25 cellular contexts compared by ENCODE assay signal in the genomic region with DNA sequence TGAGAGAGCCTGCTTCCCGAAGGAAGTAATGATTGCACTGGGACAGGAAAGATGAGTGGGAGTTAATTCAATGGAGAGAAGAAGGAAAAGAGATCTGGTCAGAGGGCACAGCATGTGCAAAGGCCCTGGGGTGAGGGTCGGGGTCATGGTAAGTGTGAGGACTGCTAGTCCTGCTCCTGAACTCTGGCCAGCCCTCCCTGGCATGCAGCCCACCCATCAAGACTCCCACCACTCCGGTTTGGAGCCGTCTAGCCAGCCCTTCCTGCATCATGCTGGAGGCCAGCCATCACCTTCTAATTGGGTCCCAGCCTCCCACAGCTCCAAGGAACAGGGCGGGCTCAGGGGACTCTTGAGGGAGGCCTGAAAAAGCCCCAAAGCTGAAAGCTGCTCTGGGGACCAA. TPM values are rescaled to one million over a fixed set of nuclear protein-coding genes. Genes with fewer than 3 reads are reported as not detected.
A peak's percentile ranks its signal among the peaks of the same experiment; 100 is the strongest.
DNase-seq lines count a peak whose midpoint lies in the region; ATAC-seq, FAIRE-seq and TF ChIP-seq lines count a peak whose summit lies in the region.
"Had no signal": no experiment of that assay in that cellular context is flagged by ENCODE, and none has a peak within 500 bp of the region (broad histone marks: within the 10 kb centered on the region; RNA-seq: fewer than 3 reads in every experiment).

No MANE protein-coding gene starts in this region.

- H3K36me3 Mint-ChIP-seq in CD14-positive monocyte: no peaks in the 10 kb centered on the region
- H3K36me3 Mint-ChIP-seq in nephron progenitor cell (ENCODE audit: low read depth): no peaks in the 10 kb centered on the region
- H3K36me3 Mint-ChIP-seq: CD4-positive, alpha-beta memory T cell had no signal

- CTCF ChIA-PET in H1 (lab: Charles Lee; ENCODE audit: partially characterized antibody) (interaction anchor here (1.0 to 1.2 kb wide), 2 partner anchors 10 to 485 kb away, joined by 3 read pairs; no protein-coding TSS in a partner anchor), HepG2 (lab: Yijun Ruan, JAX; ENCODE audit: low intra/inter-chr PET ratio, low total read pairs) (no interaction called here)

- intact Hi-C loops in left ventricle myocardium inferior (cut with micrococcal nuclease): no loop called here
- intact Hi-C loops in cardiac septum (cut with DNase I): no loop called here
- intact Hi-C loops in HepG2 (cut with micrococcal nuclease; ENCODE audit: unreplicated experiment): no loop called here
- intact Hi-C loops in CD14-positive monocyte (cut with micrococcal nuclease): no loop called here

- H3K23ac ChIP-seq in H1 (ENCODE audit: insufficient read length): no peak overlapping the region

- no peak overlapping the region for H3K4ac ChIP-seq in H1 (replicated peaks; ENCODE audit: insufficient read length, low read depth, low read length)

- H3K4me3 ChIP-seq in left ventricle myocardium inferior: no peak overlapping the region
- H3K4me3 ChIP-seq in H1 (ENCODE audit: extremely low read depth in 1 of 4, insufficient read depth in 2 of 4, low read depth in 3 of 4, low read length in 4 of 4): no peak overlapping the region
- no peak overlapping the region for H3K4me3 ChIP-seq in HepG2 (replicated peaks in 1 of 3; ENCODE audit: insufficient read depth in 1 of 3, low read depth in 2 of 3, low read length in 3 of 3)
- H3K4me3 ChIP-seq: A549, GM23248 had no signal

- no TSS peak for BruUV-seq in HepG2 (replicated peaks; lab: Mats Ljungman, UMichigan)

- H3K23me2 ChIP-seq in H1 (ENCODE audit: low read depth, low read length): no peaks in the 10 kb centered on the region

- WGBS in H1 (ENCODE audit: extremely low coverage in 1 of 2, insufficient coverage in 1 of 2, insufficient read length in 1 of 2, insufficient replicate concordance in 2 of 2, low coverage in 1 of 2, low lambda C conversion rate in 2 of 2, missing lambda C conversion rate in 1 of 2), 2 experiments: 87% methylated on average over 5 of the region's 5 CpGs; no CpG with 5 or more reads in 1 of the 2 experiments
- WGBS in HepG2 (ENCODE audit: low lambda C conversion rate): 21% methylated on average over 5 of the region's 5 CpGs

- POLR2A ChIA-PET in H1 (lab: Charles Lee; ENCODE audit: partially characterized antibody) (interaction anchor here (1.0 to 1.3 kb wide), 2 partner anchors 27 to 28 kb away, joined by 3 to 4 read pairs; no protein-coding TSS in a partner anchor), HepG2 (lab: Yijun Ruan, JAX) (no interaction called here)

- H3K4me1 ChIP-seq in left ventricle myocardium inferior (peaks cover 23% of the 10 kb centered on the region), H1 (replicated peaks in 1 of 4; ENCODE audit: control insufficient read depth in 3 of 4, insufficient read depth in 4 of 4, low read length in 3 of 4) (peaks cover 0 to 4% (median 1%) of the 10 kb centered on the region in 4 experiments; a peak in 2 of 7 replicates), HepG2 (ENCODE audit: insufficient read depth, low read length) (peaks cover 52% of the 10 kb centered on the region)
- H3K4me1 ChIP-seq: BE2C, Caco-2 had no signal

- no peak overlapping the region for H2BK12ac ChIP-seq in H1 (ENCODE audit: low read depth, low read length)

- H3K27me3 Mint-ChIP-seq in CD14-positive monocyte (ENCODE audit: low read depth in 3 of 3) (peaks cover 0 to 4% (median 3%) of the 10 kb centered on the region in 3 donors), nephron progenitor cell (ENCODE audit: low read depth, poor library complexity) (peaks cover 4% of the 10 kb centered on the region)
- H3K27me3 Mint-ChIP-seq: CD4-positive, alpha-beta memory T cell had no signal

- H2BK20ac ChIP-seq in H1 (ENCODE audit: low read length): no peak overlapping the region

- H3K27ac Mint-ChIP-seq in CD14-positive monocyte (no peak overlapping the region), nephron progenitor cell (no peak overlapping the region)
- H3K27ac Mint-ChIP-seq: CD4-positive, alpha-beta memory T cell had no signal

- H3K4me1 Mint-ChIP-seq in CD14-positive monocyte: peaks cover 4% of the 10 kb centered on the region
- H3K4me1 Mint-ChIP-seq in nephron progenitor cell: peaks cover 55% of the 10 kb centered on the region
- H3K4me1 Mint-ChIP-seq: CD4-positive, alpha-beta memory T cell had no signal

- H4K8ac ChIP-seq in H1 (ENCODE audit: extremely low read depth, insufficient read depth, low read length): no peak overlapping the region

- TF ChIP-seq EP300 in H1 (IDR thresholded peaks at IDR 0.05; ENCODE audit: borderline replicate concordance in 1 of 2, low read depth in 2 of 2, low read length in 2 of 2) (no peak), HepG2 (IDR thresholded peaks at IDR 0.05; ENCODE audit: low read depth in 2 of 2, low read length in 2 of 2) (no peak), HepG2 (CRISPR knock-in tag; IDR thresholded peaks at IDR 0.05; ENCODE audit: borderline replicate concordance) (no peak)

- TF ChIP-seq POLR2A in H1 (IDR thresholded peaks at IDR 0.05; ENCODE audit: control extremely low read depth in 1 of 2, low read depth in 2 of 2, low read length in 2 of 2) (no peak), HepG2 (IDR thresholded peaks at IDR 0.05; ENCODE audit: insufficient read depth in 1 of 2, low read depth in 2 of 2, low read length in 2 of 2) (no peak)

- H2BK15ac ChIP-seq in H1 (ENCODE audit: low read length): no peak overlapping the region

- no peak overlapping the region for H3K4me2 ChIP-seq in H1 (ENCODE audit: insufficient read depth in 1 of 2, low read depth in 2 of 2, low read length in 2 of 2)
- H3K4me2 ChIP-seq in HepG2 (ENCODE audit: low read depth, low read length): no peak overlapping the region
- H3K4me2 ChIP-seq: A549 had no signal

- TF ChIP-seq RAD21 in H1 (IDR thresholded peaks at IDR 0.05 in 1 of 2, conservative IDR thresholded peaks at IDR 0.05 in 1 of 2; ENCODE audit: low read depth in 2 of 2, low read length in 2 of 2) (no peak), HepG2 (CRISPR knock-in tag; IDR thresholded peaks at IDR 0.05) (no peak)

- H3K9me3 Mint-ChIP-seq in CD14-positive monocyte (no peaks in the 10 kb centered on the region), nephron progenitor cell (no peaks in the 10 kb centered on the region)
- H3K9me3 Mint-ChIP-seq: CD4-positive, alpha-beta memory T cell had no signal

- no peak overlapping the region for H4K5ac ChIP-seq in H1 (ENCODE audit: insufficient read length, low read depth, low read length)

- H3K14ac ChIP-seq in H1 (ENCODE audit: insufficient read length): no peak overlapping the region

- H3K9me3 ChIP-seq in left ventricle myocardium inferior (replicated peaks) (no peaks in the 10 kb centered on the region), H1 (ENCODE audit: insufficient read depth in 2 of 2, low read depth in 1 of 2, low read length in 1 of 2) (no peaks in the 10 kb centered on the region), HepG2 (ENCODE audit: low read length) (no peaks in the 10 kb centered on the region)
- H3K9me3 ChIP-seq: A549, BE2C, Caco-2 had no signal

- no peaks in the 10 kb centered on the region for H3K79me2 ChIP-seq in H1 (ENCODE audit: control insufficient read depth in 1 of 2, insufficient read depth in 2 of 2, low read length in 2 of 2)
- no peaks in the 10 kb centered on the region for H3K79me2 ChIP-seq in HepG2 (ENCODE audit: insufficient read depth, low read length)

- no peak overlapping the region for H3K18ac ChIP-seq in H1 (ENCODE audit: extremely low read depth, low read length)

- no peaks in the 10 kb centered on the region for H3K36me3 ChIP-seq in left ventricle myocardium inferior
- H3K36me3 ChIP-seq in H1 (ENCODE audit: control insufficient read depth in 2 of 4, insufficient read depth in 4 of 4, low read length in 3 of 4): no peaks in the 10 kb centered on the region
- no peaks in the 10 kb centered on the region for H3K36me3 ChIP-seq in HepG2 (replicated peaks in 1 of 2; ENCODE audit: control insufficient read depth in 1 of 2, insufficient read depth in 2 of 2, low read length in 2 of 2)
- H3K36me3 ChIP-seq: BE2C had no signal

- no peak overlapping the region for H4K91ac ChIP-seq in H1 (replicated peaks; ENCODE audit: insufficient read length, low read length)

- no peak for TF ChIP-seq CTCF in left ventricle myocardium inferior (IDR thresholded peaks at IDR 0.05; ENCODE audit: borderline replicate concordance)
- no peak for TF ChIP-seq CTCF in H1 (IDR thresholded peaks at IDR 0.05; ENCODE audit: control extremely low read depth in 1 of 3, insufficient read depth in 1 of 3, low read depth in 1 of 3, low read length in 3 of 3)
- TF ChIP-seq CTCF in HepG2 (CRISPR knock-in tag; IDR thresholded peaks at IDR 0.05): no peak
- TF ChIP-seq CTCF in CD14-positive monocyte (IDR thresholded peaks at IDR 0.05): no peak
- no peak for TF ChIP-seq CTCF in nephron progenitor cell (IDR thresholded peaks at IDR 0.05)

- no peaks in the 10 kb centered on the region for H4K20me1 ChIP-seq in H1 (replicated peaks in 1 of 2; ENCODE audit: control insufficient read depth in 1 of 2, insufficient read depth in 2 of 2, low read length in 2 of 2)
- H4K20me1 ChIP-seq in HepG2 (ENCODE audit: insufficient read depth, low read length): no peaks in the 10 kb centered on the region

- H3K9ac ChIP-seq in H1 (replicated peaks in 1 of 4; ENCODE audit: extremely low read depth in 1 of 4, low read depth in 3 of 4, low read length in 3 of 4): no peak overlapping the region
- no peak overlapping the region for H3K9ac ChIP-seq in HepG2 (ENCODE audit: insufficient read depth, low read depth, low read length)
- H3K9ac ChIP-seq: GM23248 had no signal

- no peak overlapping the region for H3K56ac ChIP-seq in H1 (replicated peaks; ENCODE audit: insufficient read length, low read depth, low read length)

- H2AFZ ChIP-seq in H1 (ENCODE audit: low read length): no peak overlapping the region
- no peak overlapping the region for H2AFZ ChIP-seq in HepG2 (ENCODE audit: low read length)
- H2AFZ ChIP-seq: GM23248 had no signal

- H2BK5ac ChIP-seq in H1 (ENCODE audit: low read depth, low read length): no peak overlapping the region

- H2AK5ac ChIP-seq in H1 (ENCODE audit: low read depth, low read length): no peak overlapping the region

- H3K79me1 ChIP-seq in H1 (ENCODE audit: low read depth, low read length): no peaks in the 10 kb centered on the region

- peak; percentile 51 for DNase-seq in left ventricle myocardium inferior
- no peak for DNase-seq in cardiac septum (ENCODE audit: low spot score)
- DNase-seq in H1 (ENCODE audit: low read depth in 1 of 2, low spot score in 2 of 2): no peak
- no peak for DNase-seq in HepG2 (ENCODE audit: low spot score)
- DNase-seq in CD14-positive monocyte (ENCODE audit: low spot score): no peak
- DNase-seq in nephron progenitor cell: no peak
- DNase-seq: BE2C; Caco-2; CD4-positive, alpha-beta memory T cell; DMS153; GM23248; HCEC 1CT; IMR-90; MV-4-11; NCI-H1105 treated with DMSO at 0.1 percent for 48 hours; NCI-H1694 treated with DMSO at 0.1 percent for 48 hours; NCI-H446 treated with DMSO at 0.1 percent for 48 hours; NCI-H526 treated with DMSO at 0.1 percent for 48 hours; PC-3; RPMI8226 had no signal

- no peaks in the 10 kb centered on the region for H3K27me3 ChIP-seq in left ventricle myocardium inferior (ENCODE audit: low read depth)
- no peaks in the 10 kb centered on the region for H3K27me3 ChIP-seq in H1 (replicated peaks in 1 of 4; ENCODE audit: control insufficient read depth in 3 of 4, extremely low read depth in 1 of 4, insufficient read depth in 3 of 4, low read length in 3 of 4)
- H3K27me3 ChIP-seq in HepG2 (ENCODE audit: control insufficient read depth in 1 of 2, insufficient read depth in 2 of 2, low read length in 2 of 2): peaks cover 5 to 26% of the 10 kb centered on the region in 2 experiments
- H3K27me3 ChIP-seq: BE2C had no signal

- no peak overlapping the region for H3K4me3 Mint-ChIP-seq in CD14-positive monocyte
- no peak overlapping the region for H3K4me3 Mint-ChIP-seq in nephron progenitor cell
- H3K4me3 Mint-ChIP-seq: CD4-positive, alpha-beta memory T cell had no signal

- no peak overlapping the region for H2BK120ac ChIP-seq in H1 (replicated peaks; ENCODE audit: low read depth, low read length)

- FAIRE-seq in H1 (lab: Jason Lieb, UNC) (no peak), HepG2 (lab: Jason Lieb, UNC) (no peak)
- FAIRE-seq: A549, GM18507, HTR-8/SVneo had no signal

- ATAC-seq in HepG2 (no peak), HG02798 (IDR thresholded peaks at IDR 0.05; ENCODE audit: poor library complexity, unreplicated experiment) (no peak)
- ATAC-seq: A549, PC-3, SK-N-SH treated with all-trans-retinoic acid at 6 μM for 48 hours had no signal

- no peak overlapping the region for H3K27ac ChIP-seq in left ventricle myocardium inferior (replicated peaks)
- H3K27ac ChIP-seq in H1 (ENCODE audit: low read depth, low read length): no peak overlapping the region
- no peak overlapping the region for H3K27ac ChIP-seq in HepG2 (ENCODE audit: extremely low read length, insufficient read depth, low read length)
- H3K27ac ChIP-seq: A549, GM23248 had no signal

- in situ Hi-C loops in HepG2 (cut with HindIII; ENCODE audit: extremely low pct_ligation_motif_present, low pct_unique_long_range_greater_than_20kb): no loop called here

RNA-seq across cellular contexts. Expression of gene SRSF3, which starts 42.1 kb away (rescaled TPM):
- 119 TPM for total RNA-seq in left ventricle myocardium inferior
- 148 TPM for total RNA-seq in cardiac septum
- total RNA-seq in H1 (2021; fragmentation: NEBNext Ultra II Directional; extraction: Animal tissue kit (Norgen Biotek cat#: 25700)): 689 and 705 TPM in 2 replicates
- 471 and 548 TPM in 2 replicates for polyA plus RNA-seq in H1 (2011; rRNA removed)
- polyA plus RNA-seq in H1 (2011; cell fraction: cytosol; rRNA removed): 649 TPM
- 159 TPM for polyA plus RNA-seq in H1 (2011; cell fraction: nucleus; rRNA removed)
- polyA plus RNA-seq in H1 (2012, experiment 1 of 2): 696 to 1,158 TPM (median 791 TPM) in 4 replicates
- polyA plus RNA-seq in H1 (2012, experiment 2 of 2): 40.8 TPM
- 293 TPM for polyA plus RNA-seq in H1 (2013, experiment 1 of 2)
- 286 TPM for polyA plus RNA-seq in H1 (2013, experiment 2 of 2)
- polyA minus RNA-seq in H1 (2011; rRNA and poly(A)+ RNA removed): 323 and 336 TPM in 2 replicates
- polyA minus RNA-seq in H1 (2011; cell fraction: cytosol; rRNA and poly(A)+ RNA removed): 155 TPM
- polyA minus RNA-seq in H1 (2011; cell fraction: nucleus; rRNA and poly(A)+ RNA removed): 183 TPM
- 684 and 1,115 TPM in 2 replicates for total RNA-seq in HepG2 (2016; rRNA removed; fragmentation: Illumina TruSeq; extraction: Trizol)
- total RNA-seq in HepG2 (2016; cell fraction: cytosol; rRNA removed; fragmentation: Illumina TruSeq; extraction: Trizol; ENCODE audit: low read depth): 87.6 and 93.5 TPM in 2 replicates
- total RNA-seq in HepG2 (2016; cell fraction: insoluble cytoplasmic fraction; rRNA removed; fragmentation: Illumina TruSeq; extraction: Trizol): 702 and 1,085 TPM in 2 replicates
- total RNA-seq in HepG2 (2016; cell fraction: membrane; rRNA removed; fragmentation: Illumina TruSeq; extraction: Trizol): 160 and 205 TPM in 2 replicates
- 332 and 341 TPM in 2 replicates for total RNA-seq in HepG2 (2016; cell fraction: nucleus; rRNA removed; fragmentation: Illumina TruSeq; extraction: Trizol)
- 149 and 206 TPM in 2 replicates for polyA plus RNA-seq in HepG2 (2011; rRNA removed)
- polyA plus RNA-seq in HepG2 (2011; cell fraction: cytosol; rRNA removed): 204 and 209 TPM in 2 replicates
- 336 and 345 TPM in 2 replicates for polyA plus RNA-seq in HepG2 (2011; cell fraction: nucleus; rRNA removed)
- 161 and 268 TPM in 2 replicates for polyA plus RNA-seq in HepG2 (2012)
- 90.1 and 97.9 TPM in 2 replicates for polyA plus RNA-seq in HepG2 (2016; cell fraction: cytosol; fragmentation: Illumina TruSeq; extraction: Trizol; ENCODE audit: low read depth)
- polyA plus RNA-seq in HepG2 (2016; cell fraction: insoluble cytoplasmic fraction; fragmentation: Illumina TruSeq; extraction: Trizol; ENCODE audit: low read depth): 1,067 and 1,144 TPM in 2 replicates
- 123 and 146 TPM in 2 replicates for polyA plus RNA-seq in HepG2 (2016; cell fraction: membrane; fragmentation: Illumina TruSeq; extraction: Trizol; ENCODE audit: low read depth)
- 510 and 537 TPM in 2 replicates for polyA plus RNA-seq in HepG2 (2016; cell fraction: nucleus; fragmentation: Illumina TruSeq; extraction: Trizol; ENCODE audit: insufficient read depth, low read depth)
- 214 and 251 TPM in 2 replicates for polyA minus RNA-seq in HepG2 (2011; rRNA and poly(A)+ RNA removed; ENCODE audit: low replicate concordance)
- 55.8 and 58.4 TPM in 2 replicates for polyA minus RNA-seq in HepG2 (2011; cell fraction: cytosol; rRNA and poly(A)+ RNA removed)
- polyA minus RNA-seq in HepG2 (2011; cell fraction: nucleus; rRNA and poly(A)+ RNA removed): 453 and 553 TPM in 2 replicates
- 100 to 1,000 TPM; 297 to 341 TPM for polyA plus RNA-seq in CD14-positive monocyte

RNA-seq across cellular contexts. Expression of gene CDKN1A, which starts 42.2 kb away (rescaled TPM):
- total RNA-seq in left ventricle myocardium inferior (67.2 TPM), cardiac septum (113 TPM), HepG2 (2016; rRNA removed; fragmentation: Illumina TruSeq; extraction: Trizol) (56.0 and 60.7 TPM in 2 replicates)
- 14.5 and 15.2 TPM in 2 replicates for total RNA-seq in H1 (2021; fragmentation: NEBNext Ultra II Directional; extraction: Animal tissue kit (Norgen Biotek cat#: 25700))
- polyA plus RNA-seq in H1 (2011; rRNA removed) (36.0 and 56.1 TPM in 2 replicates), HepG2 (2011; rRNA removed) (92.1 and 131 TPM in 2 replicates), CD14-positive monocyte (100 to 1,000 TPM; 117 to 144 TPM)
- polyA plus RNA-seq in H1 (2011; cell fraction: cytosol; rRNA removed): 26.6 TPM
- polyA plus RNA-seq in H1 (2011; cell fraction: nucleus; rRNA removed): 39.2 TPM
- polyA plus RNA-seq in H1 (2012, experiment 1 of 2): 23.5 to 37.7 TPM (median 28.4 TPM) in 4 replicates
- 42.7 TPM for polyA plus RNA-seq in H1 (2012, experiment 2 of 2)
- 15.1 TPM for polyA plus RNA-seq in H1 (2013, experiment 1 of 2)
- 16.1 TPM for polyA plus RNA-seq in H1 (2013, experiment 2 of 2)
- 15.5 and 20.6 TPM in 2 replicates for polyA minus RNA-seq in H1 (2011; rRNA and poly(A)+ RNA removed)
- 14.0 TPM for polyA minus RNA-seq in H1 (2011; cell fraction: cytosol; rRNA and poly(A)+ RNA removed)
- polyA minus RNA-seq in H1 (2011; cell fraction: nucleus; rRNA and poly(A)+ RNA removed): 33.3 TPM
- 14.1 and 14.6 TPM in 2 replicates for total RNA-seq in HepG2 (2016; cell fraction: cytosol; rRNA removed; fragmentation: Illumina TruSeq; extraction: Trizol; ENCODE audit: low read depth)
- 60.2 and 60.7 TPM in 2 replicates for total RNA-seq in HepG2 (2016; cell fraction: insoluble cytoplasmic fraction; rRNA removed; fragmentation: Illumina TruSeq; extraction: Trizol)
- 35.8 and 37.2 TPM in 2 replicates for total RNA-seq in HepG2 (2016; cell fraction: membrane; rRNA removed; fragmentation: Illumina TruSeq; extraction: Trizol)
- total RNA-seq in HepG2 (2016; cell fraction: nucleus; rRNA removed; fragmentation: Illumina TruSeq; extraction: Trizol): 39.4 and 41.1 TPM in 2 replicates
- polyA plus RNA-seq in HepG2 (2011; cell fraction: cytosol; rRNA removed): 101 and 109 TPM in 2 replicates
- polyA plus RNA-seq in HepG2 (2011; cell fraction: nucleus; rRNA removed): 99.7 and 130 TPM in 2 replicates
- 25.4 and 74.5 TPM in 2 replicates for polyA plus RNA-seq in HepG2 (2012)
- polyA plus RNA-seq in HepG2 (2016; cell fraction: cytosol; fragmentation: Illumina TruSeq; extraction: Trizol; ENCODE audit: low read depth): 11.7 and 12.8 TPM in 2 replicates
- polyA plus RNA-seq in HepG2 (2016; cell fraction: insoluble cytoplasmic fraction; fragmentation: Illumina TruSeq; extraction: Trizol; ENCODE audit: low read depth): 67.9 and 74.3 TPM in 2 replicates
- 27.1 and 27.5 TPM in 2 replicates for polyA plus RNA-seq in HepG2 (2016; cell fraction: membrane; fragmentation: Illumina TruSeq; extraction: Trizol; ENCODE audit: low read depth)
- polyA plus RNA-seq in HepG2 (2016; cell fraction: nucleus; fragmentation: Illumina TruSeq; extraction: Trizol; ENCODE audit: insufficient read depth, low read depth): 70.1 and 78.2 TPM in 2 replicates
- polyA minus RNA-seq in HepG2 (2011; rRNA and poly(A)+ RNA removed; ENCODE audit: low replicate concordance): 52.9 and 74.7 TPM in 2 replicates
- polyA minus RNA-seq in HepG2 (2011; cell fraction: cytosol; rRNA and poly(A)+ RNA removed): 33.1 and 37.9 TPM in 2 replicates
- polyA minus RNA-seq in HepG2 (2011; cell fraction: nucleus; rRNA and poly(A)+ RNA removed): 23.8 and 39.9 TPM in 2 replicates
